ENCODE assay signal across 10 cellular contexts in the genomic region with DNA sequence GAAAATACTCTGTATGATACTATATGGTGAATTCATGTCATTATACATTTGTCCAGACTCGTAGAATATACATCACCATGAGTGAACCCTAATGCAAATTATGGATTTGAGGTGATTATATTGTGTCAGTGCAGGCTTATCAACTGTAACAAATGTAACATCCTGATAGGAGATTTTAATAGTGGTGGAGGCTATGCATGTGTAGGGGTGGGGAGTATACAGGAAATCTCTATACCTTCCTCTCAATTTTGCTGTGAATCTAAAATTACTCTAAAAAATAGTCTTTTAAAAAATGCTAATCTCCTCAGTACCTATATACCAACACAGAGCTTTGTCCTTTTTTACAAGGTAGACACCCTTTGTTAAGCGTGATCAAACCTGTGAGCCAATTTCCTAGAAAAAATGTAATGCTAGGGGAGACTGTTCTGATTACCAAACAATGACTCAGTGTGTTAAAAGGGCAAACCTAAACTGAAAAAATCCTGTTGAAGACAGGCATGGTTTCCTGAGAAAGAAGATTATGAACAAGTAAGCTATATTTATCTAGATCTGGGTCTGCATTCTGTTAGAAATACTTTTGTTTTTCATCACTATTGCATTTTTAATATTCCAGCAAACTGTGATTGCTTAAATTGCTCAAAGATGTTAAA.
DNase-seq lines count a peak whose midpoint lies in the region; ATAC-seq, FAIRE-seq and TF ChIP-seq lines count a peak whose summit lies in the region.
"Had no signal": no experiment of that assay in that cellular context is flagged by ENCODE, and none has a peak within 500 bp of the region (broad histone marks: within the 10 kb centered on the region; RNA-seq: fewer than 3 reads in every experiment).

No MANE protein-coding gene starts in this region.

- H3K79me2 ChIP-seq in keratinocyte (ENCODE audit: control insufficient read depth, insufficient read depth, low read length), result no peaks in the 10 kb centered on the region

- H3K4me3 Mint-ChIP-seq in activated naive CD8-positive, alpha-beta T cell treated with anti-CD3 and anti-CD28 coated beads, Interleukin-2, amount 10 ng/mL, durations not matched to agents 7 days and 5 days, result peak overlapping the region; percentile 33

- H3K4me1 Mint-ChIP-seq in activated naive CD8-positive, alpha-beta T cell treated with anti-CD3 and anti-CD28 coated beads, Interleukin-2, amount 10 ng/mL, durations not matched to agents 7 days and 5 days, result peaks cover 23% of the 10 kb centered on the region

- H3K4me1 ChIP-seq in keratinocyte (ENCODE audit: control insufficient read depth, extremely low read depth, insufficient read depth, low read length), result peaks cover 29% of the 10 kb centered on the region

- peaks cover 4% of the 10 kb centered on the region for H3K9me3 Mint-ChIP-seq in activated naive CD8-positive, alpha-beta T cell treated with anti-CD3 and anti-CD28 coated beads, Interleukin-2, amount 10 ng/mL, durations not matched to agents 7 days and 5 days

- peak; percentile 86 for FAIRE-seq in keratinocyte (lab: Jason Lieb, UNC)
- FAIRE-seq: GM19239 had no signal

- POLR2A ChIA-PET in activated naive CD8-positive, alpha-beta T cell treated with anti-CD3 and anti-CD28 coated beads, Interleukin-2, amount 10 ng/mL, durations not matched to agents 7 days and 5 days (lab: Charles Lee), result interaction anchor here (2.5 kb wide), 1 partner anchor 170 kb away, joined by 9 read pairs; a partner anchor contains a TSS

- dilution Hi-C loops in keratinocyte (cut with MboI; ENCODE audit: extremely low pct_ligation_motif_present, low sequenced_read_pairs), result no loop called here

- TF ChIP-seq CTCF in keratinocyte (optimal IDR thresholded peaks at IDR 0.05 in 1 of 3, IDR thresholded peaks at IDR 0.05 in 1 of 3, conservative IDR thresholded peaks at IDR 0.05 in 1 of 3; ENCODE audit: extremely low read depth in 1 of 3, insufficient read depth in 2 of 3, low read length in 3 of 3), result no peak

- peak; percentile 79 for ATAC-seq in activated naive CD8-positive, alpha-beta T cell treated with anti-CD3 and anti-CD28 coated beads, Interleukin-2, amount 10 ng/mL, durations not matched to agents 7 days and 5 days (ENCODE audit: low read depth)
- no peak for ATAC-seq in GM21390 (IDR thresholded peaks at IDR 0.05; ENCODE audit: unreplicated experiment)

- peak overlapping the region; percentile 74 for H3K27ac ChIP-seq in keratinocyte (ENCODE audit: control insufficient read depth, insufficient read depth, low read length)

- no peaks in the 10 kb centered on the region for H4K20me1 ChIP-seq in keratinocyte (ENCODE audit: control insufficient read depth, extremely low read depth, insufficient read depth, low read length)

- no peaks in the 10 kb centered on the region for H3K27me3 Mint-ChIP-seq in activated naive CD8-positive, alpha-beta T cell treated with anti-CD3 and anti-CD28 coated beads, Interleukin-2, amount 10 ng/mL, durations not matched to agents 7 days and 5 days

- no peak overlapping the region for H2AFZ ChIP-seq in keratinocyte (ENCODE audit: control insufficient read depth, low read length)

- H3K9me3 ChIP-seq in keratinocyte (ENCODE audit: control insufficient read depth, low read depth, low read length), result no peaks in the 10 kb centered on the region

- H3K36me3 ChIP-seq in keratinocyte (ENCODE audit: control insufficient read depth in 2 of 2, extremely low read depth in 1 of 2, insufficient read depth in 2 of 2, low read length in 2 of 2), result no peaks in the 10 kb centered on the region

- H3K9ac ChIP-seq in keratinocyte (ENCODE audit: control insufficient read depth, extremely low read depth, insufficient read depth, low read length), result no peak overlapping the region

- H3K4me2 ChIP-seq in keratinocyte (ENCODE audit: control insufficient read depth, extremely low read depth, insufficient read depth, low read depth, low read length), result peak overlapping the region; percentile 44

- H3K36me3 Mint-ChIP-seq in activated naive CD8-positive, alpha-beta T cell treated with anti-CD3 and anti-CD28 coated beads, Interleukin-2, amount 10 ng/mL, durations not matched to agents 7 days and 5 days, result peaks cover 5% of the 10 kb centered on the region

- H3K27ac Mint-ChIP-seq in activated naive CD8-positive, alpha-beta T cell treated with anti-CD3 and anti-CD28 coated beads, Interleukin-2, amount 10 ng/mL, durations not matched to agents 7 days and 5 days, result peak overlapping the region; percentile 42

- no peaks in the 10 kb centered on the region for H3K27me3 ChIP-seq in keratinocyte (ENCODE audit: control insufficient read depth, extremely low read depth, insufficient read depth, low read length)

- no peaks in the 10 kb centered on the region for H3K9me1 ChIP-seq in keratinocyte (ENCODE audit: control insufficient read depth, extremely low read depth, insufficient read depth, low read length)

- peak; percentile 34 to 49 for DNase-seq in AML-193 (lab: John Stamatoyannopoulos, UW)
- peak; percentile 65 for DNase-seq in HPDE6-E6E7 (ENCODE audit: extremely low spot score)
- DNase-seq in activated naive CD8-positive, alpha-beta T cell treated with anti-CD3 and anti-CD28 coated beads, Interleukin-2, amount 10 ng/mL, durations not matched to agents 7 days and 5 days, result no peak
- DNase-seq in keratinocyte (ENCODE audit: low read depth, low spot score), result peak; percentile 17
- DNase-seq in NCI-H1694 (lab: John Stamatoyannopoulos, UW), result no peak
- DNase-seq in NCI-H2081 treated with DMSO at 0.1 percent for 48 hours (lab: John Stamatoyannopoulos, UW), result no peak
- DNase-seq in cerebellar nuclear complex (lab: John Stamatoyannopoulos, UW), result no peak
- DNase-seq: NCI-H1105 had no signal

- no peak overlapping the region for H3K4me3 ChIP-seq in keratinocyte (ENCODE audit: control insufficient read depth in 2 of 3, extremely low read depth in 1 of 3, insufficient read depth in 2 of 3, low read depth in 1 of 3, low read length in 3 of 3)

Comparison
In these comparisons a context has a peak if more than half of its experiments do, and no peak if none do; other contexts are left out.
1. DNase-seq: peak in AML-193 (2 of 2), HPDE6-E6E7 (single experiment) and keratinocyte (single experiment); none in activated naive CD8-positive, alpha-beta T cell treated with anti-CD3 and anti-CD28 coated beads, Interleukin-2, amount 10 ng/mL, durations not matched to agents 7 days and 5 days (single experiment), NCI-H1694 (single experiment), NCI-H2081 treated with DMSO at 0.1 percent for 48 hours (single experiment) and cerebellar nuclear complex (0 of 2).